Comparison of ENCODE assay signal across 9 cellular contexts in the genomic region with DNA sequence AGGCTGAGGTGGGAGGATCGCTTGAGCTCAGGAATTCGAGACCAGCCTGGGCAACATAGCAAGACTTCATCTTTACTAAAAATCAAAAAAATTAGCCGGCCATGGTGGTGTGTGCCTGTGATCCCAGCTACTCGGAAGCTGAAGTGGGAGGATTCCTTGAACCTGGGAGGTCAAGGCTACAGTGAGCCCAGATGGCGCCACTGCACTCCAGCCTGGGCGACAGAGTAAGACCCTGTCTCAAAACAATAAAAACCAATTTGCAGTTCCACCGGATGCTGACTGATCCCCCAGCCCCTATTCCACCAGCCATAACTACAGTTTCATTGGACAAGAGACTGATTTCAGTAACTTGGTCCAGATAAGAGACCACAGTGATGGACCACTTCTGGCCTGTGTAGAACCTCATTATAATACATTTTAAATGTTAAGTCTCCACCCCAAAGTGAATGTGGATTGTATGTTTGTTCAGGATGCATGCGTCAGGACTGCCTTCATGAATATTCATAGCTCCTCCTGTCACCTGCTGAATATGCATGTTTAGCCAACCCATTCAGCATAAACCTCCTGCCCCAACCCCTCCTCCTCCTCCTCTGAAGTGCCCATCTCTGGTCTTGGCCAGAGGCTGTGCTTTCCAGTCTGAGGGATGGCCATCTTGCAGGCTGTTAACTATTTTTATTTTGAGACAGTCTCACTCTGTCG. TPM values are rescaled to one million over a fixed set of nuclear protein-coding genes. Genes with fewer than 3 reads are reported as not detected.
DNase-seq lines count a peak whose midpoint lies in the region; ATAC-seq and TF ChIP-seq lines count a peak whose summit lies in the region.
"Had no signal": no experiment of that assay in that cellular context is flagged by ENCODE, and none has a peak within 500 bp of the region (broad histone marks: within the 10 kb centered on the region; RNA-seq: fewer than 3 reads in every experiment).

No MANE protein-coding gene starts in this region.

- H3K27ac Mint-ChIP-seq in T-cell = peak overlapping the region; percentile 59 to 74

- peaks cover 79% of the 10 kb centered on the region for H3K4me1 ChIP-seq in BLaER1

- DNase-seq in T-cell = no peak
- DNase-seq in fibroblast of mammary gland (ENCODE audit: low read depth) = peak; percentile 24
- DNase-seq in GM10248 (ENCODE audit: extremely low spot score) = no peak
- DNase-seq in NCI-H128 (lab: John Stamatoyannopoulos, UW; ENCODE audit: unreplicated experiment) = no peak
- DNase-seq in SKM-1 treated with dmso at 0.1 percent for 144 hours (lab: John Stamatoyannopoulos, UW; ENCODE audit: unreplicated experiment) = no peak
- DNase-seq: NCI-H2107 had no signal

- H3K27ac ChIP-seq in BLaER1 = peak overlapping the region; percentile 100

- POLR2A ChIA-PET in T-cell (lab: Charles Lee) = interaction anchor here in 1 of 2 donors (0.5 kb wide), 1 partner anchor 928 kb away, joined by 3 read pairs; no protein-coding TSS in a partner anchor
- POLR2A ChIA-PET in GM10248 (lab: Yijun Ruan, JAX) = interaction anchor here (0.6 kb wide), 1 partner anchor 11 kb away, joined by 3 read pairs; no protein-coding TSS in a partner anchor

- H3K9me3 ChIP-seq in BLaER1 = no peaks in the 10 kb centered on the region

- peaks cover 8% of the 10 kb centered on the region for H3K36me3 Mint-ChIP-seq in T-cell

- peaks cover 37% of the 10 kb centered on the region for H3K36me3 ChIP-seq in BLaER1

- TF ChIP-seq CTCF in GM12875 (IDR thresholded peaks at IDR 0.05; ENCODE audit: borderline replicate concordance, insufficient read depth, low read depth, low read length) (no peak), fibroblast of mammary gland (conservative IDR thresholded peaks at IDR 0.05; ENCODE audit: control insufficient read depth, insufficient read depth, low read depth, low read length) (no peak), GM10248 (IDR thresholded peaks at IDR 0.05; ENCODE audit: control extremely low read depth, extremely low read depth, low read depth, missing control alignments) (no peak)

- H3K9ac ChIP-seq in BLaER1 = peak overlapping the region; percentile 100

- CTCF ChIA-PET in T-cell (lab: Charles Lee) (interaction anchor here (0.5 to 1.0 kb wide), 4 partner anchors 10 to 1220 kb away, joined by 3 to 5 read pairs (median 4); no protein-coding TSS in a partner anchor), GM10248 (lab: Yijun Ruan, JAX) (interaction anchor here (0.8 to 9.6 kb wide), 4 partner anchors 9 to 20 kb away, joined by 4 to 149 read pairs (median 16); no protein-coding TSS in a partner anchor)

- peaks cover 81% of the 10 kb centered on the region for H4K20me1 ChIP-seq in BLaER1

- no peak for ATAC-seq in T-cell (replicated peaks in 1 of 4)
- ATAC-seq in HG03354 (IDR thresholded peaks at IDR 0.05; ENCODE audit: poor library complexity, severe bottlenecking, unreplicated experiment) = no peak

- H3K4me3 ChIP-seq in BLaER1 (peak overlapping the region; percentile 98), GM12875 (ENCODE audit: low read depth, low read length) (peak overlapping the region; percentile 90), fibroblast of mammary gland (ENCODE audit: control insufficient read depth, low read depth, low read length) (no peak overlapping the region)

- H3K4me3 Mint-ChIP-seq in T-cell = peak overlapping the region; percentile 96

- H3K4me1 Mint-ChIP-seq in T-cell = peaks cover 35 to 64% (median 61%) of the 10 kb centered on the region in 3 donors

- H3K4me2 ChIP-seq in BLaER1 = peak overlapping the region; percentile 98

- H3K9me3 Mint-ChIP-seq in T-cell = no peaks in the 10 kb centered on the region

- H3K27me3 Mint-ChIP-seq in T-cell = no peaks in the 10 kb centered on the region

- H3K27me3 ChIP-seq in BLaER1 = no peaks in the 10 kb centered on the region

RNA-seq across cellular contexts. Expression of gene SLBP, which starts 2.3 kb away (rescaled TPM):
- total RNA-seq in T-cell = 10 to 100 TPM; 30.1 to 42.3 (median 36.1) TPM

RNA-seq across cellular contexts. Expression of gene TMEM129, which starts 6.7 kb away (rescaled TPM):
- 10 to 100 TPM; 22.9 to 49.4 (median 46.3) TPM for total RNA-seq in T-cell

RNA-seq across cellular contexts. Expression of gene TACC3, which starts 6.9 kb away (rescaled TPM):
- 100 to 1,000 TPM; 100 to 138 (median 127) TPM for total RNA-seq in T-cell

RNA-seq across cellular contexts. Expression of gene FAM53A, which starts 30.3 kb away (rescaled TPM):
- 1 to 10 TPM; 1.4 to 3.0 (median 1.9) TPM for total RNA-seq in T-cell
